ENCODE assay signal across 13 cellular contexts in genomic region chr21:25938673-25939395, GRCh38.
DNase-seq lines count a peak whose midpoint lies in the region; ATAC-seq, FAIRE-seq and TF ChIP-seq lines count a peak whose summit lies in the region.
"Had no signal": no experiment of that assay in that cellular context is flagged by ENCODE, and none has a peak within 500 bp of the region (broad histone marks: within the 10 kb centered on the region; RNA-seq: fewer than 3 reads in every experiment).

No MANE protein-coding gene starts in this region.

- ATAC-seq in GM18498 (IDR thresholded peaks at IDR 0.05; ENCODE audit: unreplicated experiment) (peak; percentile 43), gastrocnemius medialis (no peak), HG02623 (IDR thresholded peaks at IDR 0.05; ENCODE audit: unreplicated experiment) (no peak), GM21825 (IDR thresholded peaks at IDR 0.05; ENCODE audit: unreplicated experiment) (no peak), HepG2 (no peak)
- ATAC-seq: activated CD4-positive, alpha-beta T cell treated with anti-CD3 and anti-CD28 coated beads for 36 hours had no signal

- H3K4me2 ChIP-seq in HepG2 (ENCODE audit: low read depth, low read length) = no peak overlapping the region

- WGBS in esophagus squamous epithelium, 2 donors = 48 to 74% methylated on average over 10 of the region's 10 CpGs
- 78% methylated on average over 10 of the region's 10 CpGs for WGBS in HepG2 (ENCODE audit: low lambda C conversion rate)

- intact Hi-C loops in esophagus squamous epithelium (cut with DNase I) (no loop called here), gastrocnemius medialis (cut with DNase I; ENCODE audit: low total_unique reads) (no loop called here), HepG2 (cut with micrococcal nuclease; ENCODE audit: unreplicated experiment) (no loop called here)

- no peak overlapping the region for H2AFZ ChIP-seq in HepG2 (ENCODE audit: low read length)

- H3K4me3 ChIP-seq in esophagus squamous epithelium = no peak overlapping the region
- H3K4me3 ChIP-seq in gastrocnemius medialis = no peak overlapping the region
- H3K4me3 ChIP-seq in HepG2 (replicated peaks in 1 of 3; ENCODE audit: insufficient read depth in 1 of 3, low read depth in 2 of 3, low read length in 3 of 3) = no peak overlapping the region
- H3K4me3 ChIP-seq: colonic mucosa had no signal

- no peak for DNase-seq in RWPE1 (ENCODE audit: low spot score)
- DNase-seq in esophagus squamous epithelium (lab: John Stamatoyannopoulos, UW) = no peak
- DNase-seq in gastrocnemius medialis = no peak
- no peak for DNase-seq in HepG2 (ENCODE audit: low spot score)
- DNase-seq: activated CD4-positive, alpha-beta T cell treated with anti-CD3 and anti-CD28 coated beads for 36 hours; activated naive CD8-positive, alpha-beta T cell treated with anti-CD3 and anti-CD28 coated beads, Interleukin-2, amount 10 ng/mL, durations not matched to agents 7 days and 5 days; activated T-cell treated with anti-CD3 and anti-CD28 coated beads, Interleukin-2, amount 50 U/mL, for 24 hours; colonic mucosa; foreskin fibroblast; NCI-H1436 had no signal

- no peak for TF ChIP-seq RAD21 in HepG2 (CRISPR knock-in tag; IDR thresholded peaks at IDR 0.05)

- no peak for TF ChIP-seq CTCF in RWPE1 (conservative IDR thresholded peaks at IDR 0.05; ENCODE audit: low read depth)
- TF ChIP-seq CTCF in esophagus squamous epithelium (IDR thresholded peaks at IDR 0.05) = no peak
- no peak for TF ChIP-seq CTCF in gastrocnemius medialis (IDR thresholded peaks at IDR 0.05 in 4 of 5, conservative IDR thresholded peaks at IDR 0.05 in 1 of 5)
- TF ChIP-seq CTCF in HepG2 (CRISPR knock-in tag; IDR thresholded peaks at IDR 0.05) = no peak

- H3K4me1 ChIP-seq in esophagus squamous epithelium = peaks cover 0 to 63% (median 25%) of the 10 kb centered on the region in 3 donors
- peaks cover 12 to 16% of the 10 kb centered on the region in 2 donors for H3K4me1 ChIP-seq in gastrocnemius medialis
- H3K4me1 ChIP-seq in HepG2 (ENCODE audit: insufficient read depth, low read length) = peaks cover 12% of the 10 kb centered on the region
- H3K4me1 ChIP-seq: colonic mucosa had no signal

- in situ Hi-C loops in gastrocnemius medialis (cut with MboI; ENCODE audit: low sequenced_read_pairs in 4 of 4) = no loop called here
- in situ Hi-C loops in HepG2 (cut with HindIII; ENCODE audit: extremely low pct_ligation_motif_present, low pct_unique_long_range_greater_than_20kb) = no loop called here

- no peak for FAIRE-seq in HepG2 (lab: Jason Lieb, UNC)

- H3K27ac ChIP-seq in RWPE1 = peak overlapping the region; percentile 58
- peak overlapping the region; percentile 21 to 53 (median 33) for H3K27ac ChIP-seq in esophagus squamous epithelium
- H3K27ac ChIP-seq in gastrocnemius medialis = peak overlapping the region; percentile 7 to 79 (median 44)
- H3K27ac ChIP-seq in HepG2 (ENCODE audit: extremely low read length, insufficient read depth, low read length) = no peak overlapping the region
- H3K27ac ChIP-seq: colonic mucosa had no signal

- no peak overlapping the region for H3K9ac ChIP-seq in HepG2 (ENCODE audit: insufficient read depth, low read depth, low read length)

- CTCF ChIA-PET in RWPE1 (lab: Yijun Ruan, JAX) (no interaction called here), HepG2 (lab: Yijun Ruan, JAX; ENCODE audit: low intra/inter-chr PET ratio, low total read pairs) (no interaction called here)

- POLR2A ChIA-PET in RWPE1 (lab: Yijun Ruan, JAX; ENCODE audit: low non-redundant PET) = no interaction called here
- POLR2A ChIA-PET in HepG2 (lab: Yijun Ruan, JAX) = no interaction called here

- H3K27me3 ChIP-seq in esophagus squamous epithelium (no peaks in the 10 kb centered on the region), gastrocnemius medialis (no peaks in the 10 kb centered on the region), HepG2 (ENCODE audit: control insufficient read depth in 1 of 2, insufficient read depth in 2 of 2, low read length in 2 of 2) (no peaks in the 10 kb centered on the region)
- H3K27me3 ChIP-seq: colonic mucosa had no signal

- no peaks in the 10 kb centered on the region for H3K9me3 ChIP-seq in esophagus squamous epithelium
- no peaks in the 10 kb centered on the region for H3K9me3 ChIP-seq in gastrocnemius medialis
- no peaks in the 10 kb centered on the region for H3K9me3 ChIP-seq in HepG2 (ENCODE audit: low read length)
- H3K9me3 ChIP-seq: colonic mucosa had no signal

- no peaks in the 10 kb centered on the region for H3K79me2 ChIP-seq in HepG2 (ENCODE audit: insufficient read depth, low read length)

- no peak for TF ChIP-seq POLR2A in esophagus squamous epithelium (IDR thresholded peaks at IDR 0.05)
- TF ChIP-seq POLR2A in gastrocnemius medialis (IDR thresholded peaks at IDR 0.05) = no peak
- no peak for TF ChIP-seq POLR2A in HepG2 (IDR thresholded peaks at IDR 0.05; ENCODE audit: insufficient read depth in 1 of 2, low read depth in 2 of 2, low read length in 2 of 2)

- no peaks in the 10 kb centered on the region for H4K20me1 ChIP-seq in HepG2 (ENCODE audit: insufficient read depth, low read length)

- no TSS peak for BruUV-seq in HepG2 (replicated peaks; lab: Mats Ljungman, UMichigan)

- no peak for TF ChIP-seq EP300 in HepG2 (IDR thresholded peaks at IDR 0.05; ENCODE audit: low read depth in 2 of 2, low read length in 2 of 2)
- no peak for TF ChIP-seq EP300 in HepG2 (CRISPR knock-in tag; IDR thresholded peaks at IDR 0.05; ENCODE audit: borderline replicate concordance)

- no peaks in the 10 kb centered on the region for H3K36me3 ChIP-seq in esophagus squamous epithelium
- H3K36me3 ChIP-seq in gastrocnemius medialis = no peaks in the 10 kb centered on the region
- no peaks in the 10 kb centered on the region for H3K36me3 ChIP-seq in HepG2 (replicated peaks in 1 of 2; ENCODE audit: control insufficient read depth in 1 of 2, insufficient read depth in 2 of 2, low read length in 2 of 2)
- H3K36me3 ChIP-seq: colonic mucosa had no signal

TF ChIP-seq in HepG2, 621 proteins besides CTCF, POLR2A, EP300 and RAD21:
- TF ChIP-seq CBX1 (IDR thresholded peaks at IDR 0.05; ENCODE audit: low read depth) = no peak
- no peak for TF ChIP-seq ZNF564 (CRISPR knock-in tag; IDR thresholded peaks at IDR 0.05)
- TF ChIP-seq ZNF10 (CRISPR knock-in tag; IDR thresholded peaks at IDR 0.05; ENCODE audit: borderline replicate concordance, low read depth) = no peak
- TF ChIP-seq SUZ12 (IDR thresholded peaks at IDR 0.05; ENCODE audit: low read depth, low read length) = no peak
- TF ChIP-seq TAF15 (IDR thresholded peaks at IDR 0.05; ENCODE audit: low read depth, low read length, poor library complexity, severe bottlenecking) = no peak
- TF ChIP-seq, protein P1, sequence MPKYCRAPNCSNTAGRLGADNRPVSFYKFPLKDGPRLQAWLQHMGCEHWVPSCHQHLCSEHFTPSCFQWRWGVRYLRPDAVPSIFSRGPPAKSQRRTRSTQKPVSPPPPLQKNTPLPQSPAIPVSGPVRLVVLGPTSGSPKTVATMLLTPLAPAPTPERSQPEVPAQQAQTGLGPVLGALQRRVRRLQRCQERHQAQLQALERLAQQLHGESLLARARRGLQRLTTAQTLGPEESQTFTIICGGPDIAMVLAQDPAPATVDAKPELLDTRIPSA (CRISPR knock-in tag; IDR thresholded peaks at IDR 0.05; ENCODE audit: borderline replicate concordance) = no peak
